Comparison of ENCODE assay signal across 1 cellular context in the genomic region with DNA sequence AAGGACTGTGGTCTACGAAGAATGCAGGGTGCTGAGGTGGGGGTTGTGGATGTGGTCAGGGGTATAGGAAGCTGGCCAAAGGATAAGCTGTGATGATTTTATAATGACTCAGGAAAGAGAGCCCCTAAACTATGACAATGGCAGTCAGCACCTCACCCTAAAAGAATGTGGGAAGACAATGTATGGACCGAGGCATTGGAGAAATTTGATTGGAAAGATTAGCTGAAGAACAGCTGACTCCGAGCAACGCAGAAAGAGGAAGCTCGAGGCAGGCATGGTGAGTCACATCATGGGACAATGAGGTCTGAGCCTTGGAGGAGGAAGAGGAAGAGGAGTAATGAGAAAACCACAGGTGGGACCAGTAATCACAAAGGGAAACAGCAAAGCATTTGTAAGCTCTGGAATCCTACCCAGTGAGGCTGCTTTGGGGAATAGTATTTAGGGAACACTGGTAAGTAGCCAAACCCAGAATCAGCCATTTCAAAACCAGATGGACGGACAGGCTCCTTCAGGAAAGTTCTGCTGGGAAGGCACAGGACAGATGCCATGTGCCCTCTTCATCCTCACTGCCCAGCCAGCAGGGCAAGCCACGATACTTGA.
TF ChIP-seq lines count a peak whose summit lies in the region.

No MANE protein-coding gene starts in this region.

TF ChIP-seq in H1, 55 proteins besides CTCF, POLR2A, EP300 and RAD21 (continued from another document):
- TF ChIP-seq BCL11A (IDR thresholded peaks at IDR 0.05; ENCODE audit: low read depth in 2 of 2, low read length in 2 of 2) (peak in 1 of 2 experiments; percentile 94), NANOG (IDR thresholded peaks at IDR 0.05; ENCODE audit: insufficient read depth, low read depth, low read length, poor library complexity, severe bottlenecking) (peak; percentile 70), SIRT6 (IDR thresholded peaks at IDR 0.05; ENCODE audit: low read length) (no peak), CREB1 (IDR thresholded peaks at IDR 0.05) (peak; percentile 51; the same call in 1 of the 2 replicates), JUN (IDR thresholded peaks at IDR 0.05; ENCODE audit: low read depth, low read length) (0 out of 2 replicates have a peak, but pooled peaks have one; percentile 22), CHD7 (IDR thresholded peaks at IDR 0.05; ENCODE audit: insufficient replicate concordance, low read length) (peak; percentile 14), CHD2 (IDR thresholded peaks at IDR 0.05; ENCODE audit: low read length) (no peak), JUND (IDR thresholded peaks at IDR 0.05; ENCODE audit: low read length) (peak; percentile 94), CBX8 (IDR thresholded peaks at IDR 0.05; ENCODE audit: borderline replicate concordance, low read depth, low read length) (no peak), YY1 (IDR thresholded peaks at IDR 0.05; ENCODE audit: low read depth, low read length) (peak; percentile 72), TCF12 (IDR thresholded peaks at IDR 0.05; ENCODE audit: low read depth, low read length) (peak; percentile 72; the same call in 1 of the 2 replicates), BACH1 (IDR thresholded peaks at IDR 0.05; ENCODE audit: low read length) (no peak), ATF2 (IDR thresholded peaks at IDR 0.05; ENCODE audit: low read length) (0 out of 2 replicates have a peak, but pooled peaks have one; percentile 58), TAF1 (IDR thresholded peaks at IDR 0.05; ENCODE audit: low read depth, low read length) (peak; percentile 33; the same call in 1 of the 2 replicates), POLR2AphosphoS5 (IDR thresholded peaks at IDR 0.05; ENCODE audit: low read depth, low read length) (peak; percentile 58; the same call in 1 of the 2 replicates), TEAD4 (IDR thresholded peaks at IDR 0.05; ENCODE audit: low read depth, low read length) (peak; percentile 78)
